Comparison of ENCODE assay signal across 12 cellular contexts in the genomic region with DNA sequence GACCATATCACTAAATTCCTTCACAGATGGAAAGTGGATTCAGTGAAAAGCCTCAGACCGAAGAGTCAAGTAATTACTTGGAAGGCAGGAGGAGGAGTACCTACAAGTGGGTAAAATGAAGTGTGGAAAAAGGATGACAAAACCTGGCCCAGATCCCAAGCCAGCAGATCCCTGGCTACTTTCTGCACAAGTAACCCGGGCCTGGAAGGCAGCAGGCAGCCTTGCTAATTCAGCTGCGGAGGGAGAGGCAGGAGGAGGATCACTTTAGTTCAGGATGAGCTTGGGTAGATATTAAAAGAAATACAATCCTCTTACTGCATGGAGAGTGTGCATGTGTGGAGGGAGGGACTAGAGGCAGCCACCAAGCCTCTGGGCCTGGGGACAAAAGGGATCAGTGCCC. TPM values are rescaled to one million over a fixed set of nuclear protein-coding genes. Genes with fewer than 3 reads are reported as not detected.
DNase-seq lines count a peak whose midpoint lies in the region; ATAC-seq and TF ChIP-seq lines count a peak whose summit lies in the region.
"Had no signal": no experiment of that assay in that cellular context is flagged by ENCODE, and none has a peak within 500 bp of the region (broad histone marks: within the 10 kb centered on the region; RNA-seq: fewer than 3 reads in every experiment).

No MANE protein-coding gene starts in this region.

- peaks cover 10% of the 10 kb centered on the region for H3K27me3 ChIP-seq in CD4-positive, alpha-beta memory T cell (ENCODE audit: insufficient read depth, low read length)
- H3K27me3 ChIP-seq in H9 (ENCODE audit: insufficient read depth, low read length) (peaks cover 20% of the 10 kb centered on the region; the same call in 1 of the 2 replicates), spleen (replicated peaks in 1 of 7) (peaks cover 0 to 76% (median 37%) of the 10 kb centered on the region in 7 donors)
- H3K27me3 ChIP-seq: testis had no signal

- H3K79me2 ChIP-seq in H9 (ENCODE audit: insufficient read depth, low read length): no peaks in the 10 kb centered on the region

- no peak overlapping the region for H2BK5ac ChIP-seq in H9 (ENCODE audit: insufficient read length, low read length)

- POLR2A ChIA-PET in CD4-positive, alpha-beta memory T cell (lab: Charles Lee; ENCODE audit: partially characterized antibody): no interaction called here

- H3K4me1 Mint-ChIP-seq in CD4-positive, alpha-beta memory T cell: peaks cover 3 to 18% (median 9%) of the 10 kb centered on the region in 4 donors
- H3K4me1 Mint-ChIP-seq in H9 (peaks cover 14 to 18% of the 10 kb centered on the region in 2 experiments), nephron (peaks cover 25% of the 10 kb centered on the region)

- H2BK12ac ChIP-seq in H9 (ENCODE audit: insufficient read length, low read depth, low read length): no peak overlapping the region

- H3K4me1 ChIP-seq in CD4-positive, alpha-beta memory T cell (ENCODE audit: insufficient read depth, low read length): no peaks in the 10 kb centered on the region
- no peaks in the 10 kb centered on the region; the same call in 1 of the 2 replicates for H3K4me1 ChIP-seq in H9 (ENCODE audit: insufficient read depth, low read length)
- H3K4me1 ChIP-seq in spleen: peaks cover 0 to 27% (median 14%) of the 10 kb centered on the region in 6 donors
- H3K4me1 ChIP-seq: foreskin keratinocyte, testis had no signal

- TF ChIP-seq POLR2A in spleen (IDR thresholded peaks at IDR 0.05): no peak

- H3K79me1 ChIP-seq in H9 (ENCODE audit: insufficient read depth, low read depth, low read length, poor library complexity, severe bottlenecking): no peaks in the 10 kb centered on the region

- H4K8ac ChIP-seq in H9 (replicated peaks; ENCODE audit: insufficient read length, low read depth, low read length): no peak overlapping the region

- H2AFZ ChIP-seq in H9 (ENCODE audit: low read length): no peak overlapping the region

- TF ChIP-seq CTCF in H9 (conservative IDR thresholded peaks at IDR 0.05) (no peak), nephron (IDR thresholded peaks at IDR 0.05; ENCODE audit: unreplicated experiment in 3 of 3) (no peak), spleen (IDR thresholded peaks at IDR 0.05 in 8 of 11, conservative IDR thresholded peaks at IDR 0.05 in 3 of 11) (no peak)

- no peak overlapping the region for H3K4ac ChIP-seq in H9 (ENCODE audit: low read depth, low read length)

- peak overlapping the region in 1 of 7 donors; percentile 64 for H3K27ac Mint-ChIP-seq in CD4-positive, alpha-beta memory T cell
- H3K27ac Mint-ChIP-seq in H9: no peak overlapping the region
- peak overlapping the region in 2 of 3 experiments; percentile 1 to 61 for H3K27ac Mint-ChIP-seq in nephron
- H3K27ac Mint-ChIP-seq: activated naive CD8-positive, alpha-beta T cell treated with anti-CD3 and anti-CD28 coated beads, Interleukin-2, amount 50 U/mL, for 24 hours; dendritic cell treated with granulocyte-macrophage colony-stimulating factor and Interleukin-4, amounts not matched to agents 40 ng/mL and 50 ng/mL, for 4 days; immature natural killer cell had no signal

- H3K27ac ChIP-seq in CD4-positive, alpha-beta memory T cell (ENCODE audit: low read depth, low read length): no peak overlapping the region
- H3K27ac ChIP-seq in H9 (ENCODE audit: insufficient read length, low read depth, low read length): no peak overlapping the region
- no peak overlapping the region for H3K27ac ChIP-seq in spleen
- H3K27ac ChIP-seq: foreskin keratinocyte, testis had no signal

- H3K18ac ChIP-seq in H9 (ENCODE audit: insufficient read length, low read depth, low read length): no peak overlapping the region

- H3K14ac ChIP-seq in H9 (ENCODE audit: insufficient read depth, low read length): no peak overlapping the region

- H4K91ac ChIP-seq in H9 (ENCODE audit: insufficient read length, low read depth, low read length): no peak overlapping the region

- H3K9ac ChIP-seq in H9 (ENCODE audit: extremely low read depth, insufficient read length, low read length): no peak overlapping the region

- no peaks in the 10 kb centered on the region for H3K36me3 Mint-ChIP-seq in CD4-positive, alpha-beta memory T cell
- H3K36me3 Mint-ChIP-seq in H9 (ENCODE audit: insufficient read depth in 1 of 3, low read depth in 3 of 3) (peaks cover 0 to 7% (median 3%) of the 10 kb centered on the region in 3 experiments; a peak in 3 of 7 replicates), nephron (ENCODE audit: low read depth) (no peaks in the 10 kb centered on the region)

- WGBS in H9 (ENCODE audit: extremely low coverage, insufficient read length, low lambda C conversion rate): no CpG with 5 or more reads among the region's 3 CpGs
- 70 to 81% (median 75%) methylated on average over 3 of the region's 3 CpGs for WGBS in spleen, 5 donors

- CTCF ChIA-PET in CD4-positive, alpha-beta memory T cell (lab: Charles Lee; ENCODE audit: partially characterized antibody): no interaction called here

- H2BK15ac ChIP-seq in H9 (ENCODE audit: low read depth, low read length): no peak overlapping the region

- H2BK120ac ChIP-seq in H9 (ENCODE audit: low read depth, low read length, poor library complexity, severe bottlenecking): no peak overlapping the region

- H4K5ac ChIP-seq in H9 (ENCODE audit: insufficient read length, low read depth, low read length): no peak overlapping the region

- no peak overlapping the region for H3K4me3 ChIP-seq in CD4-positive, alpha-beta memory T cell (ENCODE audit: low read length in 2 of 2)
- H3K4me3 ChIP-seq in spleen: no peak overlapping the region
- H3K4me3 ChIP-seq: testis had no signal

- no peak overlapping the region for H3K56ac ChIP-seq in H9 (ENCODE audit: insufficient read length, low read depth, low read length)

- peaks cover 0 to 19% (median 13%) of the 10 kb centered on the region in 8 donors for H3K9me3 Mint-ChIP-seq in CD4-positive, alpha-beta memory T cell
- H3K9me3 Mint-ChIP-seq in H9 (peaks cover 8 to 9% of the 10 kb centered on the region in 2 experiments; a peak in 4 of 5 replicates), nephron (peaks cover 15% of the 10 kb centered on the region)

- no peak overlapping the region for H2AK5ac ChIP-seq in H9 (ENCODE audit: insufficient read length, low read length)

- H3K9me3 ChIP-seq in CD4-positive, alpha-beta memory T cell (ENCODE audit: control insufficient read depth in 1 of 2, low read length in 2 of 2): no peaks in the 10 kb centered on the region
- H3K9me3 ChIP-seq in H9 (ENCODE audit: control insufficient read depth, low read depth, low read length) (no peaks in the 10 kb centered on the region), spleen (peaks cover 0 to 17% (median 14%) of the 10 kb centered on the region in 8 donors)
- H3K9me3 ChIP-seq: testis had no signal

- H3K4me3 Mint-ChIP-seq in CD4-positive, alpha-beta memory T cell: peak overlapping the region in 7 of 8 donors; percentile 7 to 72 (median 59)
- H3K4me3 Mint-ChIP-seq in H9 (peak overlapping the region; percentile 14 to 84; a peak in 4 of 5 replicates), nephron (peak overlapping the region; percentile 82 to 90 (median 85))
- H3K4me3 Mint-ChIP-seq: dendritic cell treated with granulocyte-macrophage colony-stimulating factor and Interleukin-4, amounts not matched to agents 40 ng/mL and 50 ng/mL, for 4 days had no signal

- no peaks in the 10 kb centered on the region for H3K23me2 ChIP-seq in H9 (ENCODE audit: insufficient read length, low read depth, low read length, poor library complexity, severe bottlenecking)

- no peak overlapping the region for H3K4me2 ChIP-seq in H9 (ENCODE audit: insufficient read depth, insufficient read length, low read length)

- intact Hi-C loops in CD4-positive, alpha-beta memory T cell (cut with micrococcal nuclease): no loop called here
- intact Hi-C loops in spleen (cut with DNase I; ENCODE audit: low total_unique reads): no loop called here

- H3K36me3 ChIP-seq in CD4-positive, alpha-beta memory T cell (ENCODE audit: insufficient read depth, low read length): no peaks in the 10 kb centered on the region
- H3K36me3 ChIP-seq in spleen: no peaks in the 10 kb centered on the region

- no peak overlapping the region for H3T11ph ChIP-seq in H9 (ENCODE audit: low read length)

- no peak overlapping the region for H2BK20ac ChIP-seq in H9 (ENCODE audit: low read depth, low read length, poor library complexity, severe bottlenecking)

- no peak for ATAC-seq in activated CD4-positive, CD25-positive, alpha-beta regulatory T cell treated with anti-CD3 and anti-CD28 coated beads, Interleukin-2, amount 50 U/mL, for 24 hours
- ATAC-seq: activated naive CD8-positive, alpha-beta T cell treated with anti-CD3 and anti-CD28 coated beads, Interleukin-2, amount 50 U/mL, for 24 hours; foreskin keratinocyte had no signal

- DNase-seq in CD4-positive, alpha-beta memory T cell: no peak
- DNase-seq in H9 (no peak), astrocyte of the hippocampus (ENCODE audit: low read depth, low spot score) (peak; percentile 52), spleen (no peak), NCI-H226 (no peak)
- DNase-seq: activated naive CD8-positive, alpha-beta T cell treated with anti-CD3 and anti-CD28 coated beads, Interleukin-2, amount 50 U/mL, for 24 hours; foreskin keratinocyte; immature natural killer cell; testis had no signal

- no peaks in the 10 kb centered on the region for H4K20me1 ChIP-seq in H9 (ENCODE audit: control insufficient read depth, insufficient read depth, insufficient read length)

- peaks cover 37 to 45% of the 10 kb centered on the region in 2 donors for H3K27me3 Mint-ChIP-seq in CD4-positive, alpha-beta memory T cell
- H3K27me3 Mint-ChIP-seq in H9 (ENCODE audit: low read depth) (peaks cover 50% of the 10 kb centered on the region), nephron (ENCODE audit: low read depth) (peaks cover 37% of the 10 kb centered on the region)

- H3K23ac ChIP-seq in H9 (ENCODE audit: insufficient read length, low read depth, low read length): no peak overlapping the region

RNA-seq across cellular contexts. Expression of a gene that starts 1.6 kb away (rescaled TPM):
- total RNA-seq in CD4-positive, alpha-beta memory T cell: under 1 TPM; 0.14 to 0.26 TPM
- under 1 TPM in 1 of 2 donors, not detected in 1; 0.09 TPM for polyA plus RNA-seq in CD4-positive, alpha-beta memory T cell
- 4.5 and 4.8 TPM in 2 replicates for total RNA-seq in H9 (2021)
- total RNA-seq in spleen: 10 to 100 TPM in 1 of 7 donors, 1 to 10 TPM in 5, under 1 TPM in 1; 0.70 to 10.3 (median 2.1) TPM
- under 1 TPM; 0.09 to 0.35 (median 0.26) TPM for polyA plus RNA-seq in spleen
- total RNA-seq: foreskin keratinocyte had no signal
- polyA plus RNA-seq: foreskin keratinocyte had no signal

Comparison
In these comparisons a context has a peak if more than half of its experiments do, and no peak if none do; other contexts are left out.
1. H3K27ac Mint-ChIP-seq: peak in nephron (2 of 3); none in H9 (0 of 3).
2. Peak in every context shown above with its lines, with median percentiles within 50 percentile points of each other: H3K4me3 Mint-ChIP-seq.